15 cellular contexts compared by ENCODE assay signal in genomic region chr1:154772611-154773515, GRCh38.
DNase-seq lines count a peak whose midpoint lies in the region; ATAC-seq and TF ChIP-seq lines count a peak whose summit lies in the region.
"Had no signal": no experiment of that assay in that cellular context is flagged by ENCODE, and none has a peak within 500 bp of the region (broad histone marks: within the 10 kb centered on the region; RNA-seq: fewer than 3 reads in every experiment).

No MANE protein-coding gene starts in this region.

- H2BK120ac ChIP-seq in neuronal stem cell (ENCODE audit: low read depth, low read length) = no peak overlapping the region

- no peak overlapping the region for H4K91ac ChIP-seq in neuronal stem cell (ENCODE audit: low read depth, low read length, poor library complexity)

- no peak overlapping the region for H2BK5ac ChIP-seq in neuronal stem cell (ENCODE audit: low read length)

- H3K9me3 ChIP-seq in neuronal stem cell (replicated peaks in 1 of 2; ENCODE audit: control insufficient read depth in 2 of 2, insufficient read depth in 1 of 2, low read depth in 1 of 2, low read length in 2 of 2) = peaks cover 0 to 4% of the 10 kb centered on the region in 2 donors

- H3K4me1 ChIP-seq in neuronal stem cell (ENCODE audit: control insufficient read depth in 2 of 2, insufficient read depth in 1 of 2, low read depth in 1 of 2, low read length in 2 of 2) = peaks cover 7 to 18% of the 10 kb centered on the region in 2 donors

- TF ChIP-seq CTCF in GM12873 (IDR thresholded peaks at IDR 0.05; ENCODE audit: insufficient read depth, low read depth, low read length, missing control alignments) = peak; percentile 24

- H3K14ac ChIP-seq in neuronal stem cell (ENCODE audit: low read length) = no peak overlapping the region

- H3K36me3 ChIP-seq in neuronal stem cell (replicated peaks in 1 of 2; ENCODE audit: control insufficient read depth in 2 of 2, insufficient read depth in 2 of 2, low read length in 2 of 2) = peaks cover 0 to 2% of the 10 kb centered on the region in 2 donors

- H3K27ac ChIP-seq in neuronal stem cell (replicated peaks; ENCODE audit: low read length) = no peak overlapping the region

- no peak overlapping the region for H3K23ac ChIP-seq in neuronal stem cell (ENCODE audit: low read depth, low read length, poor library complexity)

- no peaks in the 10 kb centered on the region for H3K79me1 ChIP-seq in neuronal stem cell (ENCODE audit: low read depth, low read length)

- H4K8ac ChIP-seq in neuronal stem cell (ENCODE audit: low read depth, low read length) = no peak overlapping the region

- H2BK12ac ChIP-seq in neuronal stem cell (ENCODE audit: low read length) = no peak overlapping the region

- no peak overlapping the region for H3K4me3 ChIP-seq in neuronal stem cell (ENCODE audit: low read length in 2 of 2)

- no peaks in the 10 kb centered on the region for H3K9me3 Mint-ChIP-seq in activated T-cell treated with anti-CD3 and anti-CD28 coated beads, Interleukin-2, amount 50 U/mL, for 72 hours
- H3K9me3 Mint-ChIP-seq: naive B cell; T-helper 1 cell treated with Interleukin-12 subunit alpha and Interleukin-12 subunit beta and Interleukin-4 antibody, amounts not matched to agents 30 μg/mL and 1 μg/mL, for 36 hours had no signal

- no peaks in the 10 kb centered on the region for H3K27me3 Mint-ChIP-seq in activated T-cell treated with anti-CD3 and anti-CD28 coated beads, Interleukin-2, amount 50 U/mL, for 72 hours (ENCODE audit: low read depth)

- peak overlapping the region; percentile 16 for H3K18ac ChIP-seq in neuronal stem cell (ENCODE audit: low read length)

- no peak overlapping the region for H3K9ac ChIP-seq in neuronal stem cell (ENCODE audit: low read depth, low read length, poor library complexity)

- no peak overlapping the region for H3K4ac ChIP-seq in neuronal stem cell (ENCODE audit: low read length)

- no peak overlapping the region for H3K4me2 ChIP-seq in neuronal stem cell (ENCODE audit: insufficient read depth, low read length, poor library complexity, severe bottlenecking)

- TF ChIP-seq POLR2A in erythroblast (IDR thresholded peaks at IDR 0.05; ENCODE audit: low read length) = no peak

- H3K4me1 Mint-ChIP-seq in activated T-cell treated with anti-CD3 and anti-CD28 coated beads, Interleukin-2, amount 50 U/mL, for 72 hours (ENCODE audit: low read depth) = peaks cover 34% of the 10 kb centered on the region

- no peak overlapping the region for H2BK15ac ChIP-seq in neuronal stem cell (ENCODE audit: low read length)

- no CpG with 5 or more reads among the region's 18 CpGs for WGBS in neuronal stem cell (ENCODE audit: extremely low coverage in 2 of 2, insufficient read length in 2 of 2, insufficient replicate concordance in 1 of 2), 2 donors

- no peak overlapping the region for H2AK5ac ChIP-seq in neuronal stem cell (ENCODE audit: low read depth, low read length)

- peak; percentile 54 to 59 for ATAC-seq in activated T-cell treated with anti-CD3 and anti-CD28 coated beads, Interleukin-2, amount 50 U/mL, for 72 hours (replicated peaks in 1 of 2)
- ATAC-seq: left colon, Panc1, right cardiac atrium had no signal

- DNase-seq in NCI-H82 (lab: John Stamatoyannopoulos, UW) (peak; percentile 44), NCI-H82 treated with DMSO at 0.1 percent for 48 hours (lab: John Stamatoyannopoulos, UW; ENCODE audit: unreplicated experiment) (no peak), neuronal stem cell (ENCODE audit: low spot score) (no peak), GM19240 (ENCODE audit: insufficient read length, low spot score) (no peak), NCI-H774 (lab: John Stamatoyannopoulos, UW) (no peak), erythroblast (lab: John Stamatoyannopoulos, UW) (no peak)
- DNase-seq in activated T-cell treated with anti-CD3 and anti-CD28 coated beads, Interleukin-2, amount 50 U/mL, for 72 hours = peak in 1 of 2 donors; percentile 42
- DNase-seq: ACHN; effector CD4-positive, alpha-beta T cell; naive B cell had no signal

- no peak overlapping the region for H3K4me3 Mint-ChIP-seq in activated T-cell treated with anti-CD3 and anti-CD28 coated beads, Interleukin-2, amount 50 U/mL, for 72 hours
- H3K4me3 Mint-ChIP-seq: T-helper 1 cell treated with Interleukin-12 subunit alpha and Interleukin-12 subunit beta and Interleukin-4 antibody, amounts not matched to agents 30 μg/mL and 1 μg/mL, for 36 hours had no signal

- no peak overlapping the region for H3K27ac Mint-ChIP-seq in activated T-cell treated with anti-CD3 and anti-CD28 coated beads, Interleukin-2, amount 50 U/mL, for 72 hours
- H3K27ac Mint-ChIP-seq: T-helper 1 cell treated with Interleukin-12 subunit alpha and Interleukin-12 subunit beta and Interleukin-4 antibody, amounts not matched to agents 30 μg/mL and 1 μg/mL, for 36 hours had no signal

- H2AFZ ChIP-seq in neuronal stem cell (ENCODE audit: low read length) = no peak overlapping the region

- no peaks in the 10 kb centered on the region for H3K27me3 ChIP-seq in neuronal stem cell (ENCODE audit: control insufficient read depth in 3 of 3, insufficient read depth in 3 of 3, low read depth in 1 of 3, low read length in 3 of 3)

- no peaks in the 10 kb centered on the region for H3K36me3 Mint-ChIP-seq in activated T-cell treated with anti-CD3 and anti-CD28 coated beads, Interleukin-2, amount 50 U/mL, for 72 hours (ENCODE audit: insufficient read depth in 2 of 2)
- H3K36me3 Mint-ChIP-seq: naive B cell had no signal
